ENCODE assay signal across 14 cellular contexts in the genomic region with DNA sequence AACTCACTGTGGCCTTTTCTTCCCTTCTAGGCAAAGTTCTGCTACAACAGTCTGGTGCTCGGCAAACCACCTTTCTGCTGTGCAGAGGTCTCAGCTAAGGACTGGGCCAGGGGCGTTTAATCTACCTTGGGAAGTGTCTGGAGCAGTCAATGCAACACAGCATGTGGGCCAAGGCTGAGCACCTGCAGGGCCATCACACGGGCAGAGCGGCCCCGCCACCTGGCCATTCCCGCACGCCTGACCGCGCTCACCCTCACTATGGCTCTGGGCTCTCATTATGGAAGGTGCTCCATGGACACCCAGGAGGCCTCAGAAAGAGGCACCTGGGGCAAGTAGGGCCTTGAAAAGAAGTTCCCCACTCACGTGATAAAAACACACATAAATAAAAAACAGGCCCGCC.
"Had no signal": no experiment of that assay in that cellular context is flagged by ENCODE, and none has a peak within 500 bp of the region (broad histone marks: within the 10 kb centered on the region; RNA-seq: fewer than 3 reads in every experiment).

No MANE protein-coding gene starts in this region.

- ATAC-seq: activated T-cell treated with anti-CD3 and anti-CD28 coated beads, Interleukin-2, amount 50 U/mL, for 4 hours; foreskin keratinocyte; left ventricle myocardium superior; right cardiac atrium; stimulated activated naive CD8-positive, alpha-beta T cell treated with anti-CD3 and anti-CD28 coated beads, Interleukin-15, Interleukin-2, amounts not matched to agents 100 U/mL and 50 U/mL, for 24 hours had no signal

- DNase-seq: activated CD4-positive, alpha-beta memory T cell treated with anti-CD3 and anti-CD28 coated beads for 36 hours; activated effector memory CD4-positive, alpha-beta T cell treated with Interleukin-2 at 50 U/mL for 16 hours; activated T-cell treated with anti-CD3 and anti-CD28 coated beads, Interleukin-2, amount 50 U/mL, for 4 hours; colonic mucosa; foreskin keratinocyte; left ventricle myocardium superior; mesendoderm; stimulated activated CD4-positive, alpha-beta T cell treated with anti-CD3 and anti-CD28 coated beads, Interleukin-15, amount 100 ng/mL, for 24 hours; stimulated activated CD4-positive, alpha-beta T cell treated with anti-CD3 and anti-CD28 coated beads, Interleukin-4, amount 100 ng/mL, for 1 hour; stimulated activated naive CD8-positive, alpha-beta T cell treated with anti-CD3 and anti-CD28 coated beads, Interleukin-15, Interleukin-2, amounts not matched to agents 100 U/mL and 50 U/mL, for 24 hours; transverse colon had no signal

- H3K27me3 Mint-ChIP-seq: activated CD4-positive, alpha-beta memory T cell treated with anti-CD3 and anti-CD28 coated beads for 36 hours; activated naive CD4-positive, alpha-beta T cell treated with anti-CD3 and anti-CD28 coated beads, Interleukin-2, amount 50 U/mL, for 24 hours had no signal

- H3K27ac Mint-ChIP-seq: activated CD4-positive, alpha-beta memory T cell treated with anti-CD3 and anti-CD28 coated beads for 36 hours; activated naive CD4-positive, alpha-beta T cell treated with anti-CD3 and anti-CD28 coated beads, Interleukin-2, amount 50 U/mL, for 24 hours; nephron had no signal

- H3K9me3 Mint-ChIP-seq: activated CD4-positive, alpha-beta memory T cell treated with anti-CD3 and anti-CD28 coated beads for 36 hours; activated naive CD4-positive, alpha-beta T cell treated with anti-CD3 and anti-CD28 coated beads, Interleukin-2, amount 50 U/mL, for 24 hours; activated T-cell treated with anti-CD3 and anti-CD28 coated beads, Interleukin-2, amount 50 U/mL, for 4 hours; nephron had no signal

- H3K4me3 Mint-ChIP-seq: activated CD4-positive, alpha-beta memory T cell treated with anti-CD3 and anti-CD28 coated beads for 36 hours; activated naive CD4-positive, alpha-beta T cell treated with anti-CD3 and anti-CD28 coated beads, Interleukin-2, amount 50 U/mL, for 24 hours; activated T-cell treated with anti-CD3 and anti-CD28 coated beads, Interleukin-2, amount 50 U/mL, for 4 hours; nephron had no signal
